In the genomic region with DNA sequence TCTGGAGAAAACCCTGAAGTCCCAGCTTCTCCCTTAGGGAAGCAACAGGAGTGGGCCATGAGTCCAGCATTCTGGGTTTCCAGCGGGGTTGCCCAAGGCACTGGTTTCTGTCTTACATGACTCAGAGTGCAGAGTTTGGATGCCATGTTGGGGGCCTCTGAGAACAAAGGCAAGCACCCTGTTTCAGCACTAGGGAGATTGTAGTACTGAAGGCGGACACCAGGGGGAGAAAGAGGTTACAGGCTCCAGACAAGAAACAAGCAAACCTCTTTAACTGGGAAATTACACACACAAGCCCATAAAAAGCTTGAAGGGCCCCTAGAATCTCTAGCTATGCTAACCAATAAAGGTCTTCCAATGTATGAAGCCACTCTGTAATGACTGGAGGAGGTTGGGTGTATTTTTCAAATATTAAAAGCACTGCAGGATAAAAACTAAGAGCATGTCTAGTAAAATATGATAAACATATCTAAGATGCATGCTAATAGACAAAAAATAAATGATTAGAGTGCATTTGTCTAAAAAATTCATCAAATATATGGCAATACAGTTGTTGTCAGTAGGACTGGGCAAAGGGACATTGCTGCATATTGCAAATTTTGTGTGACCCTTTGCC, we compare ENCODE assay signal across 9 cellular contexts. TPM values are rescaled to one million over a fixed set of nuclear protein-coding genes. Genes with fewer than 3 reads are reported as not detected.
A peak's percentile ranks its signal among the peaks of the same experiment; 100 is the strongest.
DNase-seq lines count a peak whose midpoint lies in the region; ATAC-seq, FAIRE-seq and TF ChIP-seq lines count a peak whose summit lies in the region.
"Had no signal": no experiment of that assay in that cellular context is flagged by ENCODE, and none has a peak within 500 bp of the region (broad histone marks: within the 10 kb centered on the region; RNA-seq: fewer than 3 reads in every experiment).

No MANE protein-coding gene starts in this region.

- no peaks in the 10 kb centered on the region for H3K27me3 ChIP-seq in prostate gland (replicated peaks; ENCODE audit: insufficient read depth)

- intact Hi-C loops in prostate gland (cut with DNase I) = no loop called here

- H3K27ac ChIP-seq in prostate gland = no peak overlapping the region

- TF ChIP-seq POLR2A in prostate gland (IDR thresholded peaks at IDR 0.05) = no peak

- no peaks in the 10 kb centered on the region for H3K4me1 ChIP-seq in prostate gland (replicated peaks)

- DNase-seq in NCI-H345 (lab: John Stamatoyannopoulos, UW) (peak; percentile 30), NCI-H345 treated with DMSO at 0.1 percent for 48 hours (lab: John Stamatoyannopoulos, UW; ENCODE audit: unreplicated experiment) (no peak), RCC 7860 (ENCODE audit: low spot score) (peak; percentile 7), activated T-helper 1 cell treated with Interleukin-2 at 50 U/mL for 16 hours (ENCODE audit: low read depth) (peak; percentile 5), foreskin melanocyte (peak; percentile 62), prostate gland (ENCODE audit: low spot score) (peak; percentile 43), SHP77 treated with DMSO at 0.1 percent for 48 hours (lab: John Stamatoyannopoulos, UW) (no peak)

- peak; percentile 51 for ATAC-seq in HG03439 (IDR thresholded peaks at IDR 0.05; ENCODE audit: unreplicated experiment)

- H3K4me3 ChIP-seq in prostate gland = no peak overlapping the region

- 33% methylated on average over 2 of the region's 2 CpGs for WGBS in prostate gland

- H3K36me3 ChIP-seq in prostate gland = no peaks in the 10 kb centered on the region

- TF ChIP-seq CTCF in prostate gland (IDR thresholded peaks at IDR 0.05) = peak; percentile 17 to 54 (median 49)

- no peak for FAIRE-seq in RCC 7860 (lab: Jason Lieb, UNC)

- H3K9me3 ChIP-seq in prostate gland = no peaks in the 10 kb centered on the region

RNA-seq across cellular contexts. Expression of a gene that starts 7.1 kb away (rescaled TPM):
- 1 to 10 TPM in 1 of 2 donors, not detected in 1; 1.4 TPM for total RNA-seq in prostate gland
- total RNA-seq: mononuclear cell had no signal

RNA-seq across cellular contexts. Expression of a gene that starts 44.2 kb away (rescaled TPM):
- total RNA-seq in prostate gland = 1 to 10 TPM; 3.7 to 7.6 TPM

RNA-seq across cellular contexts. Expression of a gene that starts 53.6 kb away (rescaled TPM):
- 10 to 100 TPM in 1 of 2 donors, 1 to 10 TPM in 1; 2.1 to 10.6 TPM for total RNA-seq in prostate gland

Comparison
In these comparisons a context has a peak if more than half of its experiments do, and no peak if none do; other contexts are left out.
1. DNase-seq: peak in NCI-H345 (single experiment), RCC 7860 (single experiment), activated T-helper 1 cell treated with Interleukin-2 at 50 U/mL for 16 hours (single experiment), foreskin melanocyte (single experiment) and prostate gland (single experiment); none in NCI-H345 treated with DMSO at 0.1 percent for 48 hours (single experiment) and SHP77 treated with DMSO at 0.1 percent for 48 hours (single experiment).